Comparison of ENCODE assay signal across 18 cellular contexts in the genomic region with DNA sequence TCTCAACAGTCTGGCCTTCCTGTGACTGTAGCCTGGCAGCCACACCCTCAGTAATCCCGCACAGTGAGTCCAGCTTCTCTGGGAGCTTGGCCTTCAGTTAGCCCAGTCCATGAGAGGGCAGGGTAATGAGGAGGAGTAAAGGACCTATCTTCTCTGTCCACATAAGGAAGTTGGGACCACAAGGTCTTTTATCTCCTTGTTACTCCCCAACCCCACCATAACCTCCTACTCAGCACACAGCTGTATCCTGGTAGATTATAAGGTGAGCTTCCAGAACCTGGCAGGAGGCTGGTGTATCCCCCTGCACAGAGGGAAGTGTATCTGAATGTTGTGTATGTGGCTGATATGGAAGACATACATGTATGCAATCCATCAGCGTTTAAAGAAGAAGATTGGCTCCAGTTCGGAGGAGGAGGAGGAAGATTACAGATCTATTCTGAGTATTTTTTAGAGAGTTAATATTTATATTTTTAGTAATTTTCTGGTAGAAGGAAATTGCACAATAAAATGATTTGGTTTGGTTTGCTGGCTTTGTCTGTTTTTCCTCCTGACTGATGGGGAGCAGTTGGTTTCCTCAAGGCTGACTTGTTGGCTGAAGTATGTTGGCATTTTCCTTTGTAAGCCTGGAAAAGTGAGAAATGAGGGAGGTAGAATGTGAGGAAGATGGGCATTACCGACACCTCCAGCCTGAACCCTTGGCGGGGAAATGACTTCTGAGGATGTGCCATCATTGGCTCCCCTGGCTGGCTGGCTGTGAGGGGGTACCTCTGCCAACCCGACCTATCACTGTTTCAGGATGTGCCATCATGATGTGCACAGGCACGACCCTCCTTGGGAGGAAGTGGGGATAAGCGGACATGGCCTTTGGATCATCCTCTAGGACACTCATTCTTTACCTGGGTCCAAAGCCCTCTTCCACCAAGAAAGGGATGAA. TPM values are rescaled to one million over a fixed set of nuclear protein-coding genes. Genes with fewer than 3 reads are reported as not detected.
"Had no signal": no experiment of that assay in that cellular context is flagged by ENCODE, and none has a peak within 500 bp of the region (broad histone marks: within the 10 kb centered on the region; RNA-seq: fewer than 3 reads in every experiment).

No MANE protein-coding gene starts in this region.

- H3K27me3 ChIP-seq: heart right ventricle, vagina had no signal

- H3K4me3 ChIP-seq: gastrocnemius medialis, heart right ventricle, vagina had no signal

- H3K9me3 ChIP-seq: gastrocnemius medialis, heart right ventricle, vagina had no signal

- H3K36me3 ChIP-seq: gastrocnemius medialis, heart right ventricle, vagina had no signal

- H3K4me1 Mint-ChIP-seq: activated T-helper 17 cell treated with anti-CD3 and anti-CD28 coated beads, Interleukin-2, amount 50 U/mL, for 72 hours had no signal

- H3K4me3 Mint-ChIP-seq: activated CD8-positive, alpha-beta T cell treated with anti-CD3 and anti-CD28 coated beads for 36 hours; activated naive CD4-positive, alpha-beta T cell treated with anti-CD3 and anti-CD28 coated beads for 36 hours; activated T-helper 17 cell treated with anti-CD3 and anti-CD28 coated beads, Interleukin-2, amount 50 U/mL, for 72 hours; mesothelial cell of epicardium; T-helper 17 cell had no signal

- DNase-seq: activated CD4-positive, alpha-beta T cell treated with anti-CD3 and anti-CD28 coated beads for 4 hours; activated CD8-positive, alpha-beta T cell treated with anti-CD3 and anti-CD28 coated beads for 36 hours; activated naive CD4-positive, alpha-beta T cell treated with anti-CD3 and anti-CD28 coated beads for 36 hours; activated T-cell treated with anti-CD3 and anti-CD28 coated beads for 4 hours; gastrocnemius medialis; heart right ventricle; left ventricle myocardium superior; nucleus accumbens; T-helper 17 cell; WERI-Rb-1 had no signal

- H3K27ac ChIP-seq: epithelial cell of prostate, gastrocnemius medialis, heart right ventricle, vagina, WERI-Rb-1 had no signal

- H3K27ac Mint-ChIP-seq: activated CD8-positive, alpha-beta T cell treated with anti-CD3 and anti-CD28 coated beads for 36 hours; activated naive CD4-positive, alpha-beta T cell treated with anti-CD3 and anti-CD28 coated beads for 36 hours; activated T-helper 17 cell treated with anti-CD3 and anti-CD28 coated beads, Interleukin-2, amount 50 U/mL, for 72 hours; mesothelial cell of epicardium; T-helper 17 cell had no signal

- H3K9me3 Mint-ChIP-seq: activated CD8-positive, alpha-beta T cell treated with anti-CD3 and anti-CD28 coated beads for 36 hours; activated naive CD4-positive, alpha-beta T cell treated with anti-CD3 and anti-CD28 coated beads for 36 hours; activated T-helper 17 cell treated with anti-CD3 and anti-CD28 coated beads, Interleukin-2, amount 50 U/mL, for 72 hours; mesothelial cell of epicardium had no signal

- H3K4me1 ChIP-seq: gastrocnemius medialis had no signal

RNA-seq across cellular contexts. Expression of gene C1orf226, which starts 5.0 kb away (rescaled TPM):
- total RNA-seq: activated T-helper 17 cell treated with anti-CD3 and anti-CD28 coated beads, Interleukin-2, amount 50 U/mL, for 72 hours; T-helper 17 cell had no signal

RNA-seq across cellular contexts. Expression of gene SPATA46, which starts 9.9 kb away (rescaled TPM):
- total RNA-seq: activated CD8-positive, alpha-beta T cell treated with anti-CD3 and anti-CD28 coated beads for 36 hours; activated naive CD4-positive, alpha-beta T cell treated with anti-CD3 and anti-CD28 coated beads for 36 hours; activated T-helper 17 cell treated with anti-CD3 and anti-CD28 coated beads, Interleukin-2, amount 50 U/mL, for 72 hours; cardiac septum; heart right ventricle; left ventricle myocardium superior; mesothelial cell of epicardium; skeletal muscle tissue; T-helper 17 cell; vagina had no signal
- polyA plus RNA-seq: heart right ventricle, keratinocyte, thymus had no signal

RNA-seq across cellular contexts. Expression of gene SH2D1B, which starts 25.4 kb away (rescaled TPM):
- total RNA-seq: activated CD8-positive, alpha-beta T cell treated with anti-CD3 and anti-CD28 coated beads for 36 hours; activated naive CD4-positive, alpha-beta T cell treated with anti-CD3 and anti-CD28 coated beads for 36 hours; activated T-helper 17 cell treated with anti-CD3 and anti-CD28 coated beads, Interleukin-2, amount 50 U/mL, for 72 hours; cardiac septum; mesothelial cell of epicardium; vagina had no signal
- polyA plus RNA-seq: keratinocyte had no signal
